ENCODE assay signal across 8 cellular contexts in genomic region chr7:38222481-38223096, GRCh38. TPM values are rescaled to one million over a fixed set of nuclear protein-coding genes. Genes with fewer than 3 reads are reported as not detected.
DNase-seq lines count a peak whose midpoint lies in the region; ATAC-seq and TF ChIP-seq lines count a peak whose summit lies in the region.

No MANE protein-coding gene starts in this region.

- no peak overlapping the region for H3K4me3 Mint-ChIP-seq in activated naive CD8-positive, alpha-beta T cell treated with anti-CD3 and anti-CD28 coated beads, Interleukin-2, amount 10 ng/mL, durations not matched to agents 7 days and 5 days

- no peaks in the 10 kb centered on the region for H3K27me3 Mint-ChIP-seq in activated naive CD8-positive, alpha-beta T cell treated with anti-CD3 and anti-CD28 coated beads, Interleukin-2, amount 10 ng/mL, durations not matched to agents 7 days and 5 days

- POLR2A ChIA-PET in activated naive CD8-positive, alpha-beta T cell treated with anti-CD3 and anti-CD28 coated beads, Interleukin-2, amount 10 ng/mL, durations not matched to agents 7 days and 5 days (lab: Charles Lee), result interaction anchor here (1.4 kb wide), 1 partner anchor 11 kb away, joined by 5 read pairs; no protein-coding TSS in a partner anchor

- H3K4me1 Mint-ChIP-seq in activated naive CD8-positive, alpha-beta T cell treated with anti-CD3 and anti-CD28 coated beads, Interleukin-2, amount 10 ng/mL, durations not matched to agents 7 days and 5 days, result peaks cover 34% of the 10 kb centered on the region

- DNase-seq in ACHN (peak; percentile 76), GM12865 (ENCODE audit: low read depth) (peak; percentile 73), NCI-H345 (lab: John Stamatoyannopoulos, UW) (peak; percentile 49), left ventricle myocardium superior (no peak), sciatic nerve (ENCODE audit: low spot score) (no peak)
- no peak for DNase-seq in activated naive CD8-positive, alpha-beta T cell treated with anti-CD3 and anti-CD28 coated beads, Interleukin-2, amount 10 ng/mL, durations not matched to agents 7 days and 5 days

- H3K9me3 Mint-ChIP-seq in activated naive CD8-positive, alpha-beta T cell treated with anti-CD3 and anti-CD28 coated beads, Interleukin-2, amount 10 ng/mL, durations not matched to agents 7 days and 5 days, result no peaks in the 10 kb centered on the region

- in situ Hi-C loops in ACHN (cut with HindIII; ENCODE audit: low pct_ligation_motif_present, low pct_unique_long_range_greater_than_20kb, low sequenced_read_pairs), result no loop called here

- TF ChIP-seq CTCF in GM12865 (IDR thresholded peaks at IDR 0.05; ENCODE audit: insufficient read depth, low read depth, low read length, missing control alignments), result peak; percentile 76

- peaks cover 34% of the 10 kb centered on the region for H3K36me3 Mint-ChIP-seq in activated naive CD8-positive, alpha-beta T cell treated with anti-CD3 and anti-CD28 coated beads, Interleukin-2, amount 10 ng/mL, durations not matched to agents 7 days and 5 days

- intact Hi-C loops in left ventricle myocardium superior (cut with micrococcal nuclease) (loop anchor here (5.0 kb wide), 2 partner anchors 115 to 320 kb away; no protein-coding TSS in a partner anchor), sciatic nerve (cut with DNase I) (loop anchor here (10.0 kb wide), 1 partner anchor 118 kb away; no protein-coding TSS in a partner anchor)

- H3K4me3 ChIP-seq in GM12865 (ENCODE audit: low read depth, low read length), result no peak overlapping the region

- ATAC-seq in HG03139 (IDR thresholded peaks at IDR 0.05; ENCODE audit: unreplicated experiment) (peak; percentile 62), left ventricle myocardium superior (peak; percentile 85), sciatic nerve (peak; percentile 87), GM18873 (IDR thresholded peaks at IDR 0.05; ENCODE audit: low FRiP score, unreplicated experiment) (no peak)
- peak; percentile 49 for ATAC-seq in activated naive CD8-positive, alpha-beta T cell treated with anti-CD3 and anti-CD28 coated beads, Interleukin-2, amount 10 ng/mL, durations not matched to agents 7 days and 5 days (ENCODE audit: low read depth)

- H3K27ac Mint-ChIP-seq in activated naive CD8-positive, alpha-beta T cell treated with anti-CD3 and anti-CD28 coated beads, Interleukin-2, amount 10 ng/mL, durations not matched to agents 7 days and 5 days, result no peak overlapping the region

RNA-seq across cellular contexts. Expression of gene STARD3NL, which starts 44.5 kb away (rescaled TPM):
- total RNA-seq in activated naive CD8-positive, alpha-beta T cell treated with anti-CD3 and anti-CD28 coated beads, Interleukin-2, amount 10 ng/mL, durations not matched to agents 7 days and 5 days, result 10 to 100 TPM; 22.0 TPM
- 22.5 TPM for total RNA-seq in left ventricle myocardium superior
- 37.7 TPM for total RNA-seq in sciatic nerve

Comparison
In these comparisons a context has a peak if more than half of its experiments do, and no peak if none do; other contexts are left out.
1. DNase-seq: peak in ACHN (single experiment), GM12865 (single experiment) and NCI-H345 (single experiment); none in activated naive CD8-positive, alpha-beta T cell treated with anti-CD3 and anti-CD28 coated beads, Interleukin-2, amount 10 ng/mL, durations not matched to agents 7 days and 5 days (single experiment), left ventricle myocardium superior (single experiment) and sciatic nerve (single experiment).